Comparison of ENCODE assay signal across 14 cellular contexts in genomic region chr20:17473662-17474061, GRCh38. TPM values are rescaled to one million over a fixed set of nuclear protein-coding genes. Genes with fewer than 3 reads are reported as not detected.
DNase-seq lines count a peak whose midpoint lies in the region; ATAC-seq and TF ChIP-seq lines count a peak whose summit lies in the region.
"Had no signal": no experiment of that assay in that cellular context is flagged by ENCODE, and none has a peak within 500 bp of the region (broad histone marks: within the 10 kb centered on the region; RNA-seq: fewer than 3 reads in every experiment).

No MANE protein-coding gene starts in this region.

- peak; percentile 87 for ATAC-seq in SK-N-SH treated with all-trans-retinoic acid at 6 μM for 48 hours
- ATAC-seq in HG02798 (IDR thresholded peaks at IDR 0.05; ENCODE audit: poor library complexity, unreplicated experiment) = no peak
- ATAC-seq: HCT116 had no signal

- H3K27me3 ChIP-seq in esophagus muscularis mucosa (no peaks in the 10 kb centered on the region), GM23248 (replicated peaks; ENCODE audit: insufficient read depth) (peaks cover 9% of the 10 kb centered on the region; the same call in 1 of the 2 replicates)

- H3K4me3 ChIP-seq in esophagus muscularis mucosa (no peak overlapping the region), GM23248 (no peak overlapping the region)

- no peaks in the 10 kb centered on the region for H3F3A ChIP-seq in GM23248 (ENCODE audit: insufficient read depth)

- H3K9me2 ChIP-seq in GM23248 (ENCODE audit: insufficient read depth) = no peaks in the 10 kb centered on the region

- H2AFZ ChIP-seq in GM23248 = no peak overlapping the region

- H3K27ac ChIP-seq in esophagus muscularis mucosa (replicated peaks in 1 of 4) (no peak overlapping the region), GM23248 (no peak overlapping the region)
- H3K27ac ChIP-seq: C4-2B had no signal

- no peak overlapping the region for H3K4me3 Mint-ChIP-seq in nephron
- H3K4me3 Mint-ChIP-seq: CD4-positive, alpha-beta T cell; HFFc6 had no signal

- no peak for TF ChIP-seq POLR2A in esophagus muscularis mucosa (IDR thresholded peaks at IDR 0.05; ENCODE audit: low read depth)

- no peak for TF ChIP-seq EP300 in esophagus muscularis mucosa (IDR thresholded peaks at IDR 0.05)

- H3K79me2 ChIP-seq in GM23248 (ENCODE audit: insufficient read depth) = no peaks in the 10 kb centered on the region

- no peak overlapping the region for H3K4me2 ChIP-seq in GM23248 (ENCODE audit: unreplicated experiment)

- intact Hi-C loops in esophagus muscularis mucosa (cut with DNase I) = no loop called here

- H3K9me3 ChIP-seq in esophagus muscularis mucosa (no peaks in the 10 kb centered on the region), GM23248 (ENCODE audit: low read depth) (no peaks in the 10 kb centered on the region)
- H3K9me3 ChIP-seq: Caco-2 had no signal

- no peaks in the 10 kb centered on the region for H3K9me3 Mint-ChIP-seq in nephron
- H3K9me3 Mint-ChIP-seq: CD4-positive, alpha-beta T cell; HFFc6 had no signal

- H3K4me1 ChIP-seq in esophagus muscularis mucosa (no peaks in the 10 kb centered on the region), GM23248 (ENCODE audit: insufficient read depth) (no peaks in the 10 kb centered on the region)
- H3K4me1 ChIP-seq: Caco-2 had no signal

- in situ Hi-C loops in GM23248 (cut with MboI) = no loop called here

- no peak overlapping the region for H3K9ac ChIP-seq in GM23248

- H3K36me3 ChIP-seq in esophagus muscularis mucosa (no peaks in the 10 kb centered on the region), GM23248 (ENCODE audit: low read depth) (no peaks in the 10 kb centered on the region)

- 66% methylated on average over 6 of the region's 6 CpGs for WGBS in esophagus muscularis mucosa
- WGBS in GM23248 (ENCODE audit: low coverage in 1 of 2, low lambda C conversion rate in 2 of 2, missing lambda C conversion rate in 2 of 2), 2 experiments = 4 to 6% methylated on average over 6 of the region's 6 CpGs

- no peaks in the 10 kb centered on the region for H3K36me3 Mint-ChIP-seq in nephron (ENCODE audit: low read depth)

- no peaks in the 10 kb centered on the region for H4K20me1 ChIP-seq in GM23248 (ENCODE audit: insufficient read depth)

- DNase-seq in SK-N-DZ (ENCODE audit: low spot score) (peak; percentile 66), esophagus muscularis mucosa (ENCODE audit: extremely low spot score) (peak; percentile 37), GM23248 (no peak), anterior cingulate cortex (lab: John Stamatoyannopoulos, UW) (no peak)
- no peak for DNase-seq in activated T-cell treated with anti-CD3 and anti-CD28 coated beads, Interleukin-2, amount 50 U/mL, for 1 hour
- DNase-seq: ACHN; Caco-2; CD4-positive, alpha-beta T cell; HFFc6 had no signal

- peaks cover 12% of the 10 kb centered on the region for H3K27me3 Mint-ChIP-seq in nephron (ENCODE audit: low read depth)
- H3K27me3 Mint-ChIP-seq: CD4-positive, alpha-beta T cell had no signal

- peaks cover 14% of the 10 kb centered on the region for H3K4me1 Mint-ChIP-seq in nephron

- H3K27ac Mint-ChIP-seq in nephron = peak overlapping the region in 2 of 3 experiments; percentile 11 to 64
- H3K27ac Mint-ChIP-seq: CD4-positive, alpha-beta T cell; HFFc6 had no signal

- no peak for TF ChIP-seq CTCF in esophagus muscularis mucosa (IDR thresholded peaks at IDR 0.05)
- no peak for TF ChIP-seq CTCF in nephron (IDR thresholded peaks at IDR 0.05; ENCODE audit: unreplicated experiment in 3 of 3)

TF ChIP-seq in SK-N-SH treated with all-trans-retinoic acid at 6 μM for 48 hours, 23 proteins besides CTCF, POLR2A, EP300 and RAD21:
- TF ChIP-seq ISL1 (CRISPR knock-in tag; IDR thresholded peaks at IDR 0.05) (no peak), TCF4 (CRISPR knock-in tag; IDR thresholded peaks at IDR 0.05; ENCODE audit: borderline replicate concordance) (peak; percentile 11; the same call in 1 of the 2 replicates)

RNA-seq across cellular contexts. Expression of gene BFSP1, which starts 57.5 kb away (rescaled TPM):
- polyA plus RNA-seq in SK-N-DZ (2014; cell fraction: cytosol; rRNA removed) = 0.45 TPM in 1 of 2 replicates, not detected in the other
- polyA plus RNA-seq in SK-N-DZ (2014; cell fraction: nucleus; rRNA removed) = 0.32 TPM in 1 of 2 replicates, not detected in the other
- total RNA-seq in esophagus muscularis mucosa = 1 to 10 TPM; 2.7 to 7.3 (median 6.4) TPM
- total RNA-seq in GM23248 (2014; rRNA removed; shearing (Covaris generic)) = 0.25 and 0.32 TPM in 2 replicates
- 0.25 and 0.28 TPM in 2 replicates for polyA plus RNA-seq in GM23248 (2016; fragmentation: Nextera tagmentation; extraction: Ambion mirVana)

Comparison
In these comparisons a context has a peak if more than half of its experiments do, and no peak if none do; other contexts are left out.
1. DNase-seq: peak in SK-N-DZ (single experiment) and esophagus muscularis mucosa (single experiment); none in activated T-cell treated with anti-CD3 and anti-CD28 coated beads, Interleukin-2, amount 50 U/mL, for 1 hour (single experiment), GM23248 (single experiment) and anterior cingulate cortex (0 of 58).